22 cellular contexts compared by ENCODE assay signal in the genomic region with DNA sequence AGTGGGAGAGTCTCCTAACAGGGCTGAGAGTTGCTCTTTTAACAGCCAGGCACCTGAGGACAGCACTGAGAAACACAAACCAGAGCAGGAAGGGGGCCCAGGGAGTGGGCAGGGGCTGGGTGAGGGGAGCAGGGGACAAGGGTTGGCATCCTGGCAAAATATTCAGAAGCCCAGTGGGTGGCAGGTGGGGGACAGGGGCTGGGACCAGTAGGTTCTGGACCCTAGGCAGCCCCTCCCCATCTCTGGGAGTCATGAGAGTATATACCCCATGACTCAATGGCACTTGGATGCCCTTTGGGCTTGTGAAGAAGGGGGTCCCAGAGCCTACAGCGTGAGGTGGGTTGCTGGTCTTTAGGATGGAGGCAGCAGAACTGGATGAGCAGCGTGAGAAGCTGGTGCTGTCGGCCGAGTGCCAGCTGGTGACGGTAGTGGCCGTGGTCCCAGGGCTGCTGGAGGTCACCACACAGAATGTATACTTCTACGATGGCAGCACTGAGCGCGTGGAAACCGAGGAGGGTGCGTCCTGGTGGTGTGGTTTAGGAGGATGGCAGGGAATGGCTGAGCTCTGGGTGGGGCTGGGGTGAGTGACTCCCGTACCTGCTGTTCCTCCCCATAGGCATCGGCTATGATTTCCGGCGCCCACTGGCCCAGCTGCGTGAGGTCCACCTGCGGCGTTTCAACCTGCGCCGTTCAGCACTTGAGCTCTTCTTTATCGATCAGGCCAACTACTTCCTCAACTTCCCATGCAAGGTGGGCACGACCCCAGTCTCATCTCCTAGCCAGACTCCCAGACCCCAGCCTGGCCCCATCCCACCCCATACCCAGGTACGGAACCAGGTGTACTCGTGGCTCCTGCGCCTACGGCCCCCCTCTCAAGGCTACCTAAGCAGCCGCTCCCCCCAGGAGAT. TPM values are rescaled to one million over a fixed set of nuclear protein-coding genes. Genes with fewer than 3 reads are reported as not detected.
DNase-seq lines count a peak whose midpoint lies in the region; ATAC-seq, FAIRE-seq and TF ChIP-seq lines count a peak whose summit lies in the region.
"Had no signal": no experiment of that assay in that cellular context is flagged by ENCODE, and none has a peak within 500 bp of the region (broad histone marks: within the 10 kb centered on the region; RNA-seq: fewer than 3 reads in every experiment).

No MANE protein-coding gene starts in this region.

- H3K79me1 ChIP-seq in H1 (ENCODE audit: low read depth, low read length) = no peaks in the 10 kb centered on the region; the same call in 1 of the 2 replicates

- no peak overlapping the region for H3K4ac ChIP-seq in H1 (replicated peaks; ENCODE audit: insufficient read length, low read depth, low read length)

- no peak overlapping the region for H4K5ac ChIP-seq in H1 (ENCODE audit: insufficient read length, low read depth, low read length)

- no peak overlapping the region for H2BK120ac ChIP-seq in H1 (replicated peaks; ENCODE audit: low read depth, low read length)

- no peak overlapping the region for H2BK15ac ChIP-seq in H1 (ENCODE audit: low read length)

- no peak for ATAC-seq in CD8-positive, alpha-beta T cell
- ATAC-seq: gastrocnemius medialis had no signal

- H3K36me3 Mint-ChIP-seq in activated naive CD4-positive, alpha-beta T cell treated with anti-CD3 and anti-CD28 coated beads for 36 hours (ENCODE audit: low read depth) = peaks cover 20% of the 10 kb centered on the region
- peaks cover 70% of the 10 kb centered on the region for H3K36me3 Mint-ChIP-seq in CD8-positive, alpha-beta T cell
- H3K36me3 Mint-ChIP-seq: brain had no signal

- H3K36me3 ChIP-seq in CD8-positive, alpha-beta T cell (ENCODE audit: insufficient read depth, low read length) = peaks cover 20% of the 10 kb centered on the region
- peaks cover 5 to 28% (median 24%) of the 10 kb centered on the region in 4 experiments; a peak in 7 of 8 replicates for H3K36me3 ChIP-seq in H1 (ENCODE audit: control insufficient read depth in 2 of 4, insufficient read depth in 4 of 4, low read length in 3 of 4)
- peaks cover 0 to 67% (median 27%) of the 10 kb centered on the region in 4 donors for H3K36me3 ChIP-seq in sigmoid colon
- H3K36me3 ChIP-seq: MG63 had no signal

- no peak for TF ChIP-seq CTCF in CD8-positive, alpha-beta T cell (IDR thresholded peaks at IDR 0.05)
- TF ChIP-seq CTCF in H1 (IDR thresholded peaks at IDR 0.05; ENCODE audit: control extremely low read depth in 1 of 3, insufficient read depth in 1 of 3, low read depth in 1 of 3, low read length in 3 of 3) (no peak), sigmoid colon (IDR thresholded peaks at IDR 0.05) (no peak)

- TF ChIP-seq POLR2A in H1 (IDR thresholded peaks at IDR 0.05; ENCODE audit: control extremely low read depth in 1 of 2, low read depth in 2 of 2, low read length in 2 of 2) (no peak), sigmoid colon (IDR thresholded peaks at IDR 0.05) (no peak)

- H3K27ac ChIP-seq in CD8-positive, alpha-beta T cell (ENCODE audit: low read depth, low read length) = no peak overlapping the region
- H3K27ac ChIP-seq in H1 (ENCODE audit: low read depth, low read length) (no peak overlapping the region), sigmoid colon (no peak overlapping the region)
- H3K27ac ChIP-seq: gastrocnemius medialis, hepatocyte, testis had no signal

- H3K23me2 ChIP-seq in H1 (ENCODE audit: low read depth, low read length) = no peaks in the 10 kb centered on the region

- POLR2A ChIA-PET in CD8-positive, alpha-beta T cell (lab: Charles Lee) = no interaction called here
- POLR2A ChIA-PET in H1 (lab: Charles Lee; ENCODE audit: partially characterized antibody) = interaction anchor here (0.6 to 1.2 kb wide), 2 partner anchors 10 to 18 kb away, joined by 3 read pairs; no protein-coding TSS in a partner anchor

- no peak for FAIRE-seq in H1 (lab: Jason Lieb, UNC)

- H3K9me3 Mint-ChIP-seq in activated naive CD4-positive, alpha-beta T cell treated with anti-CD3 and anti-CD28 coated beads for 36 hours = no peaks in the 10 kb centered on the region
- H3K9me3 Mint-ChIP-seq in CD8-positive, alpha-beta T cell = no peaks in the 10 kb centered on the region
- H3K9me3 Mint-ChIP-seq: brain had no signal

- no peak overlapping the region for H3K27ac Mint-ChIP-seq in activated naive CD4-positive, alpha-beta T cell treated with anti-CD3 and anti-CD28 coated beads for 36 hours
- H3K27ac Mint-ChIP-seq in CD8-positive, alpha-beta T cell = peak overlapping the region; percentile 70
- H3K27ac Mint-ChIP-seq: brain had no signal

- no peak overlapping the region for H3K4me3 Mint-ChIP-seq in activated naive CD4-positive, alpha-beta T cell treated with anti-CD3 and anti-CD28 coated beads for 36 hours
- no peak overlapping the region for H3K4me3 Mint-ChIP-seq in CD8-positive, alpha-beta T cell
- H3K4me3 Mint-ChIP-seq: brain had no signal

- intact Hi-C loops in activated naive CD4-positive, alpha-beta T cell treated with anti-CD3 and anti-CD28 coated beads for 36 hours (cut with micrococcal nuclease) = loop anchor here (5.0 kb wide), 1 partner anchor 319 kb away; no protein-coding TSS in a partner anchor
- intact Hi-C loops in CD8-positive, alpha-beta T cell (cut with DNase I, micrococcal nuclease) = no loop called here
- intact Hi-C loops in sigmoid colon (cut with DNase I) = loop anchor here (10.0 kb wide), 1 partner anchor 161 kb away; a partner anchor contains a TSS

- H3K4me3 ChIP-seq in CD8-positive, alpha-beta T cell (ENCODE audit: low read depth, low read length) = no peak overlapping the region
- no peak overlapping the region for H3K4me3 ChIP-seq in H1 (ENCODE audit: extremely low read depth in 1 of 4, insufficient read depth in 2 of 4, low read depth in 3 of 4, low read length in 4 of 4)
- no peak overlapping the region for H3K4me3 ChIP-seq in sigmoid colon
- H3K4me3 ChIP-seq: gastrocnemius medialis, hepatocyte, MG63, testis had no signal

- H3K56ac ChIP-seq in H1 (replicated peaks; ENCODE audit: insufficient read length, low read depth, low read length) = no peak overlapping the region

- CTCF ChIA-PET in activated naive CD4-positive, alpha-beta T cell treated with anti-CD3 and anti-CD28 coated beads for 36 hours (lab: Charles Lee) = no interaction called here
- CTCF ChIA-PET in CD8-positive, alpha-beta T cell (lab: Charles Lee) = interaction anchor here (0.8 to 1.4 kb wide), 3 partner anchors 14 to 108 kb away, joined by 3 to 4 read pairs (median 3); no protein-coding TSS in a partner anchor
- CTCF ChIA-PET in H1 (lab: Charles Lee; ENCODE audit: partially characterized antibody) = interaction anchor here (0.6 to 14.2 kb wide), 11 partner anchors 10 to 469 kb away, joined by 3 to 130 read pairs (median 3); a partner anchor contains a TSS

- H2AFZ ChIP-seq in H1 (ENCODE audit: low read length) = no peak overlapping the region
- H2AFZ ChIP-seq: hepatocyte had no signal

- TF ChIP-seq RAD21 in H1 (IDR thresholded peaks at IDR 0.05 in 1 of 2, conservative IDR thresholded peaks at IDR 0.05 in 1 of 2; ENCODE audit: low read depth in 2 of 2, low read length in 2 of 2) = no peak

- H3K9me3 ChIP-seq in CD8-positive, alpha-beta T cell (ENCODE audit: low read length) = no peaks in the 10 kb centered on the region
- H3K9me3 ChIP-seq in H1 (ENCODE audit: insufficient read depth in 2 of 2, low read depth in 1 of 2, low read length in 1 of 2) (no peaks in the 10 kb centered on the region), sigmoid colon (no peaks in the 10 kb centered on the region)
- H3K9me3 ChIP-seq: BE2C, gastrocnemius medialis, MG63, testis had no signal

- H4K20me1 ChIP-seq in H1 (replicated peaks in 1 of 2; ENCODE audit: control insufficient read depth in 1 of 2, insufficient read depth in 2 of 2, low read length in 2 of 2) = peaks cover 2 to 21% of the 10 kb centered on the region in 2 experiments

- no peaks in the 10 kb centered on the region for H3K27me3 ChIP-seq in CD8-positive, alpha-beta T cell (ENCODE audit: insufficient read depth, low read length)
- H3K27me3 ChIP-seq in H1 (replicated peaks in 1 of 4; ENCODE audit: control insufficient read depth in 3 of 4, extremely low read depth in 1 of 4, insufficient read depth in 3 of 4, low read length in 3 of 4) (no peaks in the 10 kb centered on the region), sigmoid colon (no peaks in the 10 kb centered on the region)
- H3K27me3 ChIP-seq: BE2C, gastrocnemius medialis, hepatocyte, MG63, testis had no signal

- no peaks in the 10 kb centered on the region for H3K79me2 ChIP-seq in H1 (ENCODE audit: control insufficient read depth in 1 of 2, insufficient read depth in 2 of 2, low read length in 2 of 2)
- H3K79me2 ChIP-seq: hepatocyte had no signal

- H4K91ac ChIP-seq in H1 (replicated peaks; ENCODE audit: insufficient read length, low read length) = no peak overlapping the region

- no peak overlapping the region for H3K9ac ChIP-seq in H1 (replicated peaks in 1 of 4; ENCODE audit: extremely low read depth in 1 of 4, low read depth in 3 of 4, low read length in 3 of 4)

- no peaks in the 10 kb centered on the region for H3K27me3 Mint-ChIP-seq in activated naive CD4-positive, alpha-beta T cell treated with anti-CD3 and anti-CD28 coated beads for 36 hours (ENCODE audit: low read depth)
- H3K27me3 Mint-ChIP-seq in CD8-positive, alpha-beta T cell (ENCODE audit: low read depth) = no peaks in the 10 kb centered on the region
- H3K27me3 Mint-ChIP-seq: brain had no signal

- peaks cover 2% of the 10 kb centered on the region for H3K4me1 Mint-ChIP-seq in activated naive CD4-positive, alpha-beta T cell treated with anti-CD3 and anti-CD28 coated beads for 36 hours (ENCODE audit: low read depth)
- H3K4me1 Mint-ChIP-seq in CD8-positive, alpha-beta T cell (ENCODE audit: low read depth) = peaks cover 3% of the 10 kb centered on the region
- H3K4me1 Mint-ChIP-seq: brain had no signal

- no peak overlapping the region for H3K18ac ChIP-seq in H1 (ENCODE audit: extremely low read depth, low read length)

- H3K4me1 ChIP-seq in CD8-positive, alpha-beta T cell (ENCODE audit: insufficient read depth, low read length) = peaks cover 2% of the 10 kb centered on the region
- H3K4me1 ChIP-seq in H1 (replicated peaks in 1 of 4; ENCODE audit: control insufficient read depth in 3 of 4, insufficient read depth in 4 of 4, low read length in 3 of 4) (no peaks in the 10 kb centered on the region; a peak in 1 of 7 replicates), sigmoid colon (peaks cover 0 to 2% (median under 1%) of the 10 kb centered on the region in 4 donors)
- H3K4me1 ChIP-seq: BE2C had no signal

- H2AK5ac ChIP-seq in H1 (ENCODE audit: low read depth, low read length) = no peak overlapping the region

- no peak overlapping the region for H3K4me2 ChIP-seq in H1 (ENCODE audit: insufficient read depth in 1 of 2, low read depth in 2 of 2, low read length in 2 of 2)
- H3K4me2 ChIP-seq: hepatocyte had no signal

- peak overlapping the region; percentile 68; the same call in 1 of the 2 replicates for H2BK12ac ChIP-seq in H1 (ENCODE audit: low read depth, low read length)

- H4K8ac ChIP-seq in H1 (ENCODE audit: extremely low read depth, insufficient read depth, low read length) = no peak overlapping the region; the same call in 1 of the 2 replicates

- DNase-seq in activated naive CD4-positive, alpha-beta T cell treated with anti-CD3 and anti-CD28 coated beads, Interleukin-2, amount 50 U/mL, for 16 hours = peak; percentile 8
- DNase-seq in activated naive CD4-positive, alpha-beta T cell treated with anti-CD3 and anti-CD28 coated beads for 36 hours = no peak
- DNase-seq in CD8-positive, alpha-beta T cell = no peak
- DNase-seq in H1 (ENCODE audit: low read depth in 1 of 2, low spot score in 2 of 2) (no peak), sigmoid colon (peak; percentile 61), GM19240 (ENCODE audit: insufficient read length, low spot score) (no peak), NCI-H446 (lab: John Stamatoyannopoulos, UW) (no peak), SIG-M5 (lab: John Stamatoyannopoulos, UW) (no peak)
- DNase-seq: activated CD4-positive, alpha-beta T cell treated with anti-CD3 and anti-CD28 coated beads, Interleukin-2, amount 50 U/mL, for 4 hours; activated CD4-positive, CD25-positive, alpha-beta regulatory T cell; BE2C; HCEC 1CT; KBM-7; MG63; NCI-H2029 treated with DMSO at 0.1 percent for 48 hours; NCI-H69; nucleus accumbens; stimulated activated naive CD4-positive, alpha-beta T cell treated with Interleukin-2 at 50 U/mL for 16 hours; testis had no signal

- H2BK5ac ChIP-seq in H1 (ENCODE audit: low read depth, low read length) = no peak overlapping the region

- TF ChIP-seq EP300 in H1 (IDR thresholded peaks at IDR 0.05; ENCODE audit: borderline replicate concordance in 1 of 2, low read depth in 2 of 2, low read length in 2 of 2) (no peak), sigmoid colon (IDR thresholded peaks at IDR 0.05) (no peak)

- 95% methylated on average over 21 of the region's 27 CpGs; no CpG with 5 or more reads in 1 of the 2 experiments for WGBS in H1 (ENCODE audit: extremely low coverage in 1 of 2, insufficient coverage in 1 of 2, insufficient read length in 1 of 2, insufficient replicate concordance in 2 of 2, low coverage in 1 of 2, low lambda C conversion rate in 2 of 2, missing lambda C conversion rate in 1 of 2), 2 experiments
- WGBS in sigmoid colon, 2 donors = 94 to 95% methylated on average over 27 of the region's 27 CpGs

- no peak overlapping the region for H3K14ac ChIP-seq in H1 (ENCODE audit: insufficient read length)

- H3K23ac ChIP-seq in H1 (ENCODE audit: insufficient read length) = no peak overlapping the region

- H2BK20ac ChIP-seq in H1 (ENCODE audit: low read length) = no peak overlapping the region

RNA-seq across cellular contexts. Expression of a gene that starts 24.2 kb away (rescaled TPM):
- 10 to 100 TPM; 85.0 to 92.4 TPM for total RNA-seq in activated naive CD4-positive, alpha-beta T cell treated with anti-CD3 and anti-CD28 coated beads for 36 hours
- total RNA-seq in CD8-positive, alpha-beta T cell = 100 to 1,000 TPM; 187 to 201 TPM
- 45.8 and 46.9 TPM in 2 replicates for total RNA-seq in H1 (2021; fragmentation: NEBNext Ultra II Directional; extraction: Animal tissue kit (Norgen Biotek cat#: 25700))
- polyA plus RNA-seq in H1 (2011; rRNA removed) = 27.3 and 47.8 TPM in 2 replicates
- 30.9 TPM for polyA plus RNA-seq in H1 (2011; cell fraction: cytosol; rRNA removed)
- 332 TPM for polyA plus RNA-seq in H1 (2011; cell fraction: nucleus; rRNA removed)
- polyA plus RNA-seq in H1 (2012, experiment 1 of 2) = 36.4 to 64.7 TPM (median 55.9 TPM) in 4 replicates
- 42.2 TPM for polyA plus RNA-seq in H1 (2012, experiment 2 of 2)
- polyA plus RNA-seq in H1 (2013, experiment 1 of 2) = 15.7 TPM
- 14.2 TPM for polyA plus RNA-seq in H1 (2013, experiment 2 of 2)
- polyA minus RNA-seq in H1 (2011; rRNA and poly(A)+ RNA removed) = 19.1 and 33.7 TPM in 2 replicates
- 16.9 TPM for polyA minus RNA-seq in H1 (2011; cell fraction: cytosol; rRNA and poly(A)+ RNA removed)
- 58.1 TPM for polyA minus RNA-seq in H1 (2011; cell fraction: nucleus; rRNA and poly(A)+ RNA removed)
- total RNA-seq in sigmoid colon = 10 to 100 TPM in 3 of 4 donors, 1 to 10 TPM in 1; 9.6 to 36.0 (median 13.5) TPM
- polyA plus RNA-seq in sigmoid colon = 10 to 100 TPM in 2 of 3 donors, 1 to 10 TPM in 1; 7.8 to 88.0 (median 11.3) TPM

RNA-seq across cellular contexts. Expression of a gene that starts 27.2 kb away (rescaled TPM):
- total RNA-seq in activated naive CD4-positive, alpha-beta T cell treated with anti-CD3 and anti-CD28 coated beads for 36 hours = 10 to 100 TPM; 37.6 to 43.0 TPM
- 100 to 1,000 TPM in 1 of 2 experiments, 10 to 100 TPM in 1; 99.9 to 107 TPM for total RNA-seq in CD8-positive, alpha-beta T cell
- 41.3 and 44.4 TPM in 2 replicates for total RNA-seq in H1 (2021; fragmentation: NEBNext Ultra II Directional; extraction: Animal tissue kit (Norgen Biotek cat#: 25700))
- 29.5 and 41.5 TPM in 2 replicates for polyA plus RNA-seq in H1 (2011; rRNA removed)
- polyA plus RNA-seq in H1 (2011; cell fraction: cytosol; rRNA removed) = 57.2 TPM
- 37.1 TPM for polyA plus RNA-seq in H1 (2011; cell fraction: nucleus; rRNA removed)
- polyA plus RNA-seq in H1 (2012, experiment 1 of 2) = 50.0 to 59.6 TPM (median 58.4 TPM) in 4 replicates
- polyA plus RNA-seq in H1 (2012, experiment 2 of 2) = 27.9 TPM
- polyA plus RNA-seq in H1 (2013, experiment 1 of 2) = 39.5 TPM
- 41.8 TPM for polyA plus RNA-seq in H1 (2013, experiment 2 of 2)
- 20.6 and 38.9 TPM in 2 replicates for polyA minus RNA-seq in H1 (2011; rRNA and poly(A)+ RNA removed)
- 12.0 TPM for polyA minus RNA-seq in H1 (2011; cell fraction: cytosol; rRNA and poly(A)+ RNA removed)
- polyA minus RNA-seq in H1 (2011; cell fraction: nucleus; rRNA and poly(A)+ RNA removed) = 55.5 TPM
- 10 to 100 TPM; 33.1 to 41.0 (median 36.6) TPM for total RNA-seq in sigmoid colon
- polyA plus RNA-seq in sigmoid colon = 10 to 100 TPM; 58.9 to 80.9 (median 77.5) TPM

Comparison
In these comparisons a context has a peak if more than half of its experiments do, and no peak if none do; other contexts are left out.
1. DNase-seq: peak in activated naive CD4-positive, alpha-beta T cell treated with anti-CD3 and anti-CD28 coated beads, Interleukin-2, amount 50 U/mL, for 16 hours (single experiment) and sigmoid colon (single experiment); none in activated naive CD4-positive, alpha-beta T cell treated with anti-CD3 and anti-CD28 coated beads for 36 hours (single experiment), CD8-positive, alpha-beta T cell (0 of 7), H1 (0 of 2), GM19240 (single experiment), NCI-H446 (0 of 2) and SIG-M5 (single experiment).
2. intact Hi-C loops: an anchor here in activated naive CD4-positive, alpha-beta T cell treated with anti-CD3 and anti-CD28 coated beads for 36 hours (5.0 kb wide) and sigmoid colon (10.0 kb wide); none called in CD8-positive, alpha-beta T cell.